Comparison of ENCODE assay signal across 8 cellular contexts in genomic region chr15:65384895-65385867, GRCh38. TPM values are rescaled to one million over a fixed set of nuclear protein-coding genes. Genes with fewer than 3 reads are reported as not detected.
A peak's percentile ranks its signal among the peaks of the same experiment; 100 is the strongest.
DNase-seq lines count a peak whose midpoint lies in the region; ATAC-seq and TF ChIP-seq lines count a peak whose summit lies in the region.

No MANE protein-coding gene starts in this region.

- H3K9me3 ChIP-seq in right lobe of liver = no peaks in the 10 kb centered on the region

- peak; percentile 91 for TF ChIP-seq CTCF in GM12864 (IDR thresholded peaks at IDR 0.05; ENCODE audit: low read depth, low read length, missing control alignments)
- peak; percentile 72 to 97 (median 90) for TF ChIP-seq CTCF in dorsolateral prefrontal cortex (IDR thresholded peaks at IDR 0.05 in 54 of 56, conservative IDR thresholded peaks at IDR 0.05 in 2 of 56; ENCODE audit: low read depth in 1 of 56, partially characterized antibody in 56 of 56)
- TF ChIP-seq CTCF in right lobe of liver (IDR thresholded peaks at IDR 0.05) = peak; percentile 81 to 84 (median 82)

- peaks cover 35% of the 10 kb centered on the region for H3K27me3 Mint-ChIP-seq in activated CD4-positive, alpha-beta memory T cell treated with anti-CD3 and anti-CD28 coated beads, Interleukin-2, amount 10 ng/mL, durations not matched to agents 7 days and 5 days

- H3K36me3 Mint-ChIP-seq in activated CD4-positive, alpha-beta memory T cell treated with anti-CD3 and anti-CD28 coated beads, Interleukin-2, amount 10 ng/mL, durations not matched to agents 7 days and 5 days (ENCODE audit: low read depth) = no peaks in the 10 kb centered on the region

- POLR2A ChIA-PET in activated CD4-positive, alpha-beta memory T cell treated with anti-CD3 and anti-CD28 coated beads, Interleukin-2, amount 10 ng/mL, durations not matched to agents 7 days and 5 days (lab: Charles Lee) = interaction anchor here (0.8 to 1.5 kb wide), 5 partner anchors 12 to 200 kb away, joined by 3 to 14 read pairs (median 3); partner anchors contain the start of genes CLPX and RNU5B-1

- H3K4me1 ChIP-seq in right lobe of liver = peaks cover 0 to 2% (median 0%) of the 10 kb centered on the region in 4 donors

- peak overlapping the region; percentile 78 for H3K4me3 Mint-ChIP-seq in activated CD4-positive, alpha-beta memory T cell treated with anti-CD3 and anti-CD28 coated beads, Interleukin-2, amount 10 ng/mL, durations not matched to agents 7 days and 5 days

- no peak overlapping the region for H3K27ac Mint-ChIP-seq in activated CD4-positive, alpha-beta memory T cell treated with anti-CD3 and anti-CD28 coated beads, Interleukin-2, amount 10 ng/mL, durations not matched to agents 7 days and 5 days

- H3K27ac ChIP-seq in dorsolateral prefrontal cortex = peak overlapping the region in 58 of 59 donors; percentile 3 to 90 (median 78)
- no peak overlapping the region for H3K27ac ChIP-seq in right lobe of liver

- intact Hi-C loops in dorsolateral prefrontal cortex (cut with DNase I) (loop anchor here (1.0 to 5.0 kb wide), 3 partner anchors 30 to 198 kb away; partner anchors contain the start of gene CLPX (in 1 of the 2)), right lobe of liver (cut with DNase I) (loop anchor here (5.0 kb wide), 1 partner anchor 63 kb away; no protein-coding TSS in a partner anchor)

- TF ChIP-seq POLR2A in right lobe of liver (IDR thresholded peaks at IDR 0.05) = no peak

- peaks cover 9% of the 10 kb centered on the region for H3K4me1 Mint-ChIP-seq in activated CD4-positive, alpha-beta memory T cell treated with anti-CD3 and anti-CD28 coated beads, Interleukin-2, amount 10 ng/mL, durations not matched to agents 7 days and 5 days

- 7% methylated on average over 11 of the region's 43 CpGs for WGBS in right lobe of liver (ENCODE audit: insufficient coverage, low coverage, low lambda C conversion rate, missing lambda C conversion rate)

- peak overlapping the region; percentile 10 for H3K4me3 ChIP-seq in GM12864 (ENCODE audit: low read depth, low read length)
- peak overlapping the region; percentile 3 to 65 (median 49) for H3K4me3 ChIP-seq in dorsolateral prefrontal cortex
- H3K4me3 ChIP-seq in right lobe of liver = peak overlapping the region; percentile 12 to 38 (median 13)

- CTCF ChIA-PET in activated CD4-positive, alpha-beta memory T cell treated with anti-CD3 and anti-CD28 coated beads, Interleukin-2, amount 10 ng/mL, durations not matched to agents 7 days and 5 days (lab: Charles Lee) = interaction anchor here (0.7 to 2.7 kb wide), 17 partner anchors 9 to 351 kb away, joined by 3 to 51 read pairs (median 4); partner anchors contain the start of gene RNU5B-1

- peak; percentile 54 for ATAC-seq in HG03521 (IDR thresholded peaks at IDR 0.05; ENCODE audit: unreplicated experiment)
- peak; percentile 93 to 98 (median 96) for ATAC-seq in right lobe of liver
- ATAC-seq in GM21717 (IDR thresholded peaks at IDR 0.05; ENCODE audit: unreplicated experiment) = no peak

- no peaks in the 10 kb centered on the region for H3K36me3 ChIP-seq in right lobe of liver

- H3K27me3 ChIP-seq in dorsolateral prefrontal cortex = no peaks in the 10 kb centered on the region
- H3K27me3 ChIP-seq in right lobe of liver = no peaks in the 10 kb centered on the region

- H3K9me3 Mint-ChIP-seq in activated CD4-positive, alpha-beta memory T cell treated with anti-CD3 and anti-CD28 coated beads, Interleukin-2, amount 10 ng/mL, durations not matched to agents 7 days and 5 days = no peaks in the 10 kb centered on the region

- DNase-seq in GM12864 (ENCODE audit: low read depth) = peak; percentile 39
- DNase-seq in NCI-H774 (lab: John Stamatoyannopoulos, UW) = peak; percentile 78
- DNase-seq in activated CD4-positive, alpha-beta memory T cell treated with anti-CD3 and anti-CD28 coated beads, Interleukin-2, amount 10 ng/mL, durations not matched to agents 7 days and 5 days = peak; percentile 83
- DNase-seq in dorsolateral prefrontal cortex = peak; percentile 85 to 92 (median 90)
- DNase-seq in right lobe of liver = peak; percentile 84 to 85 (median 85)
- peak; percentile 75 to 77 for DNase-seq in stimulated activated CD4-positive, alpha-beta T cell treated with anti-CD3 and anti-CD28 coated beads, Interleukin-4, amount 100 ng/mL, for 4 hours

RNA-seq across cellular contexts. Expression of gene IGDCC3, which starts 7.4 kb away (rescaled TPM):
- total RNA-seq in activated CD4-positive, alpha-beta memory T cell treated with anti-CD3 and anti-CD28 coated beads, Interleukin-2, amount 10 ng/mL, durations not matched to agents 7 days and 5 days = not detected
- total RNA-seq in dorsolateral prefrontal cortex (10 to 100 TPM in 2 of 120 experiments, 1 to 10 TPM in 118; 1.7 to 11.7 (median 4.9) TPM), right lobe of liver (not detected)

RNA-seq across cellular contexts. Expression of gene IGDCC4, which starts 37.6 kb away (rescaled TPM):
- under 1 TPM; 0.05 to 0.08 TPM for total RNA-seq in activated CD4-positive, alpha-beta memory T cell treated with anti-CD3 and anti-CD28 coated beads, Interleukin-2, amount 10 ng/mL, durations not matched to agents 7 days and 5 days
- total RNA-seq in dorsolateral prefrontal cortex = 10 to 100 TPM in 54 of 120 experiments, 1 to 10 TPM in 66; 4.9 to 22.3 (median 9.6) TPM
- total RNA-seq in right lobe of liver = under 1 TPM in 1 of 6 experiments, not detected in 5; 0.02 TPM

Comparison
In these comparisons a context has a peak if more than half of its experiments do, and no peak if none do; other contexts are left out.
1. DNase-seq: peak in every context shown above with its lines; median percentile 90 in dorsolateral prefrontal cortex; 85 in right lobe of liver; 83 in activated CD4-positive, alpha-beta memory T cell treated with anti-CD3 and anti-CD28 coated beads, Interleukin-2, amount 10 ng/mL, durations not matched to agents 7 days and 5 days; 78 in NCI-H774; 76 in stimulated activated CD4-positive, alpha-beta T cell treated with anti-CD3 and anti-CD28 coated beads, Interleukin-4, amount 100 ng/mL, for 4 hours; 39 in GM12864.
2. H3K27ac ChIP-seq: peak in dorsolateral prefrontal cortex (58 of 59); none in right lobe of liver (0 of 3).
3. RNA of gene IGDCC4, which starts 37.6 kb away (total RNA-seq): 4.9 to 22.3 TPM in dorsolateral prefrontal cortex; 0.05 to 0.08 TPM in activated CD4-positive, alpha-beta memory T cell treated with anti-CD3 and anti-CD28 coated beads, Interleukin-2, amount 10 ng/mL, durations not matched to agents 7 days and 5 days and 0.02 TPM in right lobe of liver; every median in the first group is over 4 times any median in the second.
4. Peak in every context shown above with its lines, with median percentiles within 50 percentile points of each other: H3K4me3 ChIP-seq and CTCF ChIP-seq.